8 cellular contexts compared by ENCODE assay signal in the genomic region with DNA sequence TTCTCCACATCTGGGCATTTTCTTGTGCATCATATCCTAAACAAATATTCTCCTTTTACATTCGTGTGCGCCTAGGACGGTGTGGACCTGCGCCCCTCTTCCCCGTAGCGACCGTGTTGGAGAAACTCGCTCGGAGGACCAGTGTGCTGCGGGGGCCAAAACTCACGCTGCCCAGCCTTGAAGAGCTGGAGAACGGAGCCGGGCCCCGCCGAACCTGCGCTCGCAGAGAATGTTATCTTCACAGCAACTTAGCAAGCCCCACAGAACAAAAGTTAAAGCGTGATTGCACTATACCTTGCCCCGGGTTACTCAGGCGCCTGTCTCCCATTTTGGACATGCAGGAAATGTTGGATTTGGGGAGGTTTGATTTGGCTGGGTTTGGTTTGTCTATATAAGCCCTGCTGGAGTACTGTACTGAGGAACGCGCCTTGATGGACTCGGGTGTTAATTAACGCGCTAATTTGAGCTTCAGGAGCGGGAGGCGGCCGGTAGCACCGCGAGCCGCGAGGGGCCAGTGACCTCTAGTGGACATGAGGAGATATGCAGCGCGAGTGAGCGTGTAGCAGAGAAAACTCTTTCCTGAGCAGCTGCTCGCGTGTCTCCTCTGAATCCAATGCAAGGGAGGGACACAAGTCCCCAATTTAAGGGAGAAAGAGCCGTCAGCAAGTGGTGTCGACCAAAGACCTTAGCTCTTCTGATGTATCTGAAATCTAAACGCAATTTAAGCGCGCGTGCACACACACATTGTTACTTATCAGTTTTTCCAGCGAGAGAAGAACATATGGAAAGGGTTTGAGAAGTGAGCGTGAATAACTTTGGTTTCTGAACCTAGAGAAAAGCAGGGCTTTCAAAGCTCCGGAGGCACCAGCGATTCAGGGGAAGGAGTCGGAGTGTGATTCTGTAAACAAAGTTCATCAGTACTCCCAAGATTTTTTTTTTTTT.
DNase-seq lines count a peak whose midpoint lies in the region; ATAC-seq, FAIRE-seq and TF ChIP-seq lines count a peak whose summit lies in the region.

No MANE protein-coding gene starts in this region.

- H3K27ac ChIP-seq in DND-41 (ENCODE audit: low read length) (no peak overlapping the region), RWPE2 (ENCODE audit: poor library complexity, severe bottlenecking) (no peak overlapping the region), osteoblast (ENCODE audit: low read depth, low read length) (no peak overlapping the region), tibial nerve (no peak overlapping the region)

- H3K27me3 ChIP-seq in DND-41 (ENCODE audit: insufficient read depth, low read length, poor library complexity) (no peaks in the 10 kb centered on the region), RWPE2 (ENCODE audit: insufficient read depth, poor library complexity, severe bottlenecking) (peaks cover 100% of the 10 kb centered on the region), osteoblast (ENCODE audit: insufficient read depth, low read length) (peaks cover 98% of the 10 kb centered on the region), tibial nerve (peaks cover 0 to 99% of the 10 kb centered on the region in 2 donors)

- no peak for ATAC-seq in DND-41 (ENCODE audit: insufficient read depth, low read depth)
- ATAC-seq in GM21423 (IDR thresholded peaks at IDR 0.05; ENCODE audit: unreplicated experiment) = peak; percentile 88
- peak; percentile 77 for ATAC-seq in RWPE2 (ENCODE audit: low read depth)

- peak; percentile 9 for DNase-seq in DND-41
- peak; percentile 70 for DNase-seq in HT-29 (ENCODE audit: low spot score)
- no peak for DNase-seq in RWPE2 (ENCODE audit: low spot score)
- DNase-seq in activated gamma-delta T cell treated with anti-CD3 and anti-CD28 coated beads, Interleukin-2, amount 50 U/mL, for 16 hours (ENCODE audit: low read depth) = peak; percentile 38
- DNase-seq in frontal cortex (ENCODE audit: low spot score in 2 of 2) = peak; percentile 76 to 77
- peak; percentile 96 for DNase-seq in osteoblast (ENCODE audit: insufficient read length, low spot score, missing footprints)
- peak in 1 of 2 donors; percentile 64 for DNase-seq in tibial nerve (ENCODE audit: low spot score in 2 of 2)

- FAIRE-seq in frontal cortex (lab: Jason Lieb, UNC) = no peak

- H3K9me3 ChIP-seq in DND-41 (ENCODE audit: insufficient read depth, low read length, severe bottlenecking) (no peaks in the 10 kb centered on the region), RWPE2 (ENCODE audit: severe bottlenecking) (no peaks in the 10 kb centered on the region), osteoblast (ENCODE audit: low read depth, low read length) (no peaks in the 10 kb centered on the region), tibial nerve (no peaks in the 10 kb centered on the region)

- TF ChIP-seq EP300 in tibial nerve (IDR thresholded peaks at IDR 0.05) = peak in 1 of 2 donors; percentile 36

- H3K4me1 ChIP-seq in DND-41 (ENCODE audit: insufficient read depth, low read length) (no peaks in the 10 kb centered on the region), RWPE2 (ENCODE audit: insufficient read depth, poor library complexity, severe bottlenecking) (no peaks in the 10 kb centered on the region), osteoblast (ENCODE audit: insufficient read depth, low read length) (peaks cover 9% of the 10 kb centered on the region), tibial nerve (peaks cover 0 to 53% (median 17%) of the 10 kb centered on the region in 4 donors)

- no peak for TF ChIP-seq POLR2A in tibial nerve (IDR thresholded peaks at IDR 0.05)

- no peak overlapping the region for H2AFZ ChIP-seq in DND-41 (ENCODE audit: low read depth, low read length)
- peak overlapping the region; percentile 78 for H2AFZ ChIP-seq in osteoblast (ENCODE audit: low read length)

- 5% methylated on average over 37 to 48 of the region's 48 CpGs for WGBS in tibial nerve, 2 donors

- no peak overlapping the region for H3K9ac ChIP-seq in DND-41 (ENCODE audit: low read depth, low read length)

- H3K4me3 ChIP-seq in DND-41 (ENCODE audit: low read depth in 1 of 2, low read length in 2 of 2) (no peak overlapping the region), RWPE2 (ENCODE audit: severe bottlenecking) (no peak overlapping the region), osteoblast (ENCODE audit: insufficient read depth, low read length) (peak overlapping the region; percentile 62), tibial nerve (peak overlapping the region in 3 of 4 donors; percentile 10 to 37 (median 13))

- no peaks in the 10 kb centered on the region for H3K79me2 ChIP-seq in DND-41 (ENCODE audit: insufficient read depth, low read length)
- no peaks in the 10 kb centered on the region for H3K79me2 ChIP-seq in osteoblast (ENCODE audit: insufficient read depth, low read length)

- no peaks in the 10 kb centered on the region for H4K20me1 ChIP-seq in DND-41 (ENCODE audit: insufficient read depth, low read length)
- no peaks in the 10 kb centered on the region for H4K20me1 ChIP-seq in osteoblast (ENCODE audit: insufficient read depth, low read length)

- TF ChIP-seq CTCF in DND-41 (IDR thresholded peaks at IDR 0.05; ENCODE audit: borderline replicate concordance, extremely low read depth, low read length, poor library complexity, severe bottlenecking) (peak; percentile 60), RWPE2 (IDR thresholded peaks at IDR 0.05; ENCODE audit: poor library complexity, severe bottlenecking) (peak; percentile 99), osteoblast (IDR thresholded peaks at IDR 0.05; ENCODE audit: extremely low read depth, low read depth, low read length) (peak; percentile 96), tibial nerve (IDR thresholded peaks at IDR 0.05) (peak; percentile 84 to 95 (median 92))

- no peak overlapping the region for H3K4me2 ChIP-seq in DND-41 (ENCODE audit: insufficient read depth, low read length)
- peak overlapping the region; percentile 84 for H3K4me2 ChIP-seq in osteoblast (ENCODE audit: insufficient read depth, low read length)

- H3K36me3 ChIP-seq in DND-41 (ENCODE audit: insufficient read depth, low read length) (no peaks in the 10 kb centered on the region), RWPE2 (ENCODE audit: low read depth) (no peaks in the 10 kb centered on the region), osteoblast (ENCODE audit: insufficient read depth, low read length) (no peaks in the 10 kb centered on the region), tibial nerve (no peaks in the 10 kb centered on the region)

Comparison
In these comparisons a context has a peak if more than half of its experiments do, and no peak if none do; other contexts are left out.
1. H3K4me3 ChIP-seq: peak in osteoblast (single experiment) and tibial nerve (3 of 4); none in DND-41 (0 of 2) and RWPE2 (single experiment).
2. Peak in every context shown above with its lines, with median percentiles within 50 percentile points of each other: CTCF ChIP-seq.